ENCODE assay signal across 6 cellular contexts in genomic region chr6:144923195-144923779, GRCh38.
DNase-seq lines count a peak whose midpoint lies in the region; ATAC-seq, FAIRE-seq and TF ChIP-seq lines count a peak whose summit lies in the region.
"Not testable (repeated sequence)": the region's sequence is repeated elsewhere in the genome, so short reads cannot be mapped to it uniquely, and the experiment has no call there.

No MANE protein-coding gene starts in this region.

- H3K4me1 Mint-ChIP-seq in type B pancreatic cell (ENCODE audit: unreplicated experiment), result not testable (repeated sequence)

- intact Hi-C loops in PC-9 (cut with micrococcal nuclease; ENCODE audit: unreplicated experiment), result not testable (repeated sequence)

- TF ChIP-seq POLR2A in A549 (IDR thresholded peaks at IDR 0.05; ENCODE audit: low read length), result not testable (repeated sequence)

- WGBS in A549 (ENCODE audit: missing lambda C conversion rate), result 7% methylated on average over 9 of the region's 9 CpGs

- not testable (repeated sequence) for H4K20me1 ChIP-seq in PC-9 (ENCODE audit: insufficient read depth)

- H3K9me3 ChIP-seq in A549; HUES6 (ENCODE audit: control insufficient read depth, insufficient read depth, low read depth, low read length); PC-9 (ENCODE audit: insufficient read depth, low read depth); SJSA1 (replicated peaks): not testable (repeated sequence)

- ATAC-seq in A549, result not testable (repeated sequence)

- H3K4me1 ChIP-seq in A549 (peaks cover 28% of the 10 kb centered on the region), HUES6 (ENCODE audit: control insufficient read depth, insufficient read depth, low read length) (peaks cover 31% of the 10 kb centered on the region), SJSA1 (replicated peaks) (peaks cover 27% of the 10 kb centered on the region)
- H3K4me1 ChIP-seq in PC-9 (replicated peaks; ENCODE audit: insufficient read depth), result not testable (repeated sequence)

- not testable (repeated sequence) for H3K4me3 Mint-ChIP-seq in type B pancreatic cell

- CTCF ChIA-PET in A549 (lab: Yijun Ruan, JAX); PC-9 (lab: Charles Lee): not testable (repeated sequence)

- H3K9ac ChIP-seq in HUES6 (ENCODE audit: low read length), result not testable (repeated sequence)

- TF ChIP-seq EP300 in A549 (IDR thresholded peaks at IDR 0.05), result not testable (repeated sequence)

- H3F3A ChIP-seq in PC-9 (ENCODE audit: insufficient read depth, low read depth), result not testable (repeated sequence)

- not testable (repeated sequence) for H3K9me3 Mint-ChIP-seq in type B pancreatic cell

- BruUV-seq in PC-9 (replicated peaks; lab: Mats Ljungman, UMichigan), result not testable (repeated sequence)

- H3K79me2 ChIP-seq in PC-9 (ENCODE audit: low read depth), result not testable (repeated sequence)

- not testable (repeated sequence) for H3K36me3 Mint-ChIP-seq in type B pancreatic cell

- H3K27me3 ChIP-seq in HUES6 (ENCODE audit: control insufficient read depth, insufficient read depth, low read length); PC-9 (ENCODE audit: insufficient read depth, low read depth); SJSA1 (replicated peaks): not testable (repeated sequence)

- POLR2A ChIA-PET in A549 (lab: Yijun Ruan, JAX); PC-9 (lab: Charles Lee; ENCODE audit: unreplicated experiment): not testable (repeated sequence)

- H2AFZ ChIP-seq in PC-9, result not testable (repeated sequence)

- not testable (repeated sequence) for FAIRE-seq in A549 (lab: Jason Lieb, UNC)

- not testable (repeated sequence) for TF ChIP-seq RAD21 in A549 (conservative IDR thresholded peaks at IDR 0.05 in 1 of 2, IDR thresholded peaks at IDR 0.05 in 1 of 2)

- not testable (repeated sequence) for H3K27me3 Mint-ChIP-seq in type B pancreatic cell

- not testable (repeated sequence) for DNase-seq in A549 (ENCODE audit: low read depth in 1 of 2, low spot score in 1 of 2); SJSA1 (ENCODE audit: low read depth in 1 of 2, low spot score in 2 of 2); epithelial cell of prostate (ENCODE audit: low read depth, low spot score); type B pancreatic cell (ENCODE audit: extremely low spot score, unreplicated experiment)
- DNase-seq in PC-9, result peak in 1 of 2 experiments; percentile 21

- not testable (repeated sequence) for TF ChIP-seq CTCF in A549 (IDR thresholded peaks at IDR 0.05); PC-9 (conservative IDR thresholded peaks at IDR 0.05); type B pancreatic cell (conservative IDR thresholded peaks at IDR 0.05)

- not testable (repeated sequence) for H3K9me2 ChIP-seq in PC-9 (ENCODE audit: insufficient read depth)

- not testable (repeated sequence) for H3K4me3 ChIP-seq in A549, PC-9, SJSA1
- peak overlapping the region; percentile 37; the same call in 1 of the 2 replicates for H3K4me3 ChIP-seq in HUES6 (ENCODE audit: low read depth, low read length)

- H3K36me3 ChIP-seq in HUES6 (ENCODE audit: control insufficient read depth, insufficient read depth, low read length); PC-9 (ENCODE audit: low read depth); SJSA1: not testable (repeated sequence)

- peak overlapping the region; percentile 71 for H3K27ac Mint-ChIP-seq in type B pancreatic cell

- peak overlapping the region; percentile 45 for H3K4me2 ChIP-seq in A549
- peak overlapping the region; percentile 23; the same call in 1 of the 2 replicates for H3K4me2 ChIP-seq in PC-9

- peak overlapping the region; percentile 55 to 69; a peak in 5 of 6 replicates for H3K27ac ChIP-seq in A549
- not testable (repeated sequence) for H3K27ac ChIP-seq in HUES6 (ENCODE audit: low read depth, low read length)
- peak overlapping the region; percentile 69 for H3K27ac ChIP-seq in PC-9
- peak overlapping the region; percentile 85 for H3K27ac ChIP-seq in SJSA1
- H3K27ac ChIP-seq in epithelial cell of prostate, result peak overlapping the region; percentile 46
